25 cellular contexts compared by ENCODE assay signal in the genomic region with DNA sequence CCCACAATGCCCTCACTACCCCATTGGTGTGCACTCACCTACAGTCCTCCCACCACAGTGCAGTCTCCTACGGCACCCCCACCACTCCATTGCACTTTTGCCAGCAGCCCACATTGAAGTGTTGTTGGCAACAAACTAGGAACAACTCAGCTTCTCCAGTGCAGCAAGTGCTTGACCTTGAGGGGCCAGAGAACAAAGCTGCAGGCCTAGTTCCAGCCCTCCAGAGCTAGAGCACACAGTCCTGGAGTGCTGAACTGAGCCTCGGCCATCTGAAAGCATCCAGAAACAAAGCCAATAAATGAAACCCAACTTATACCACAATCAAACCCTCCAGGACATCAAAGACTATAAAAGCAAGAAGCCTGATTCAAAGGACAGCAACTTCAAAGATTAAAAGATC.
A peak's percentile ranks its signal among the peaks of the same experiment; 100 is the strongest.
DNase-seq lines count a peak whose midpoint lies in the region; ATAC-seq and TF ChIP-seq lines count a peak whose summit lies in the region.
"Had no signal": no experiment of that assay in that cellular context is flagged by ENCODE, and none has a peak within 500 bp of the region (broad histone marks: within the 10 kb centered on the region; RNA-seq: fewer than 3 reads in every experiment).

No MANE protein-coding gene starts in this region.

- no peak overlapping the region for H4K91ac ChIP-seq in neuronal stem cell (ENCODE audit: low read depth, low read length, poor library complexity)

- no peak overlapping the region for H2BK15ac ChIP-seq in neuronal stem cell (ENCODE audit: low read length)

- TF ChIP-seq CTCF in right atrium auricular region (IDR thresholded peaks at IDR 0.05) (no peak), upper lobe of right lung (IDR thresholded peaks at IDR 0.05) (no peak)

- H2BK120ac ChIP-seq in neuronal stem cell (ENCODE audit: low read depth, low read length), result no peak overlapping the region

- no peak overlapping the region for H2BK5ac ChIP-seq in neuronal stem cell (ENCODE audit: low read length)

- no peak overlapping the region for H2AFZ ChIP-seq in neuronal stem cell (ENCODE audit: low read length)

- H3K4me3 ChIP-seq in right atrium auricular region (no peak overlapping the region), neuronal stem cell (ENCODE audit: low read length in 2 of 2) (peak overlapping the region in 1 of 2 donors; percentile 49), upper lobe of right lung (no peak overlapping the region)
- H3K4me3 ChIP-seq: BLaER1, GM12878 had no signal

- no peak overlapping the region for H2BK12ac ChIP-seq in neuronal stem cell (ENCODE audit: low read length)

- no peak overlapping the region for H3K4ac ChIP-seq in neuronal stem cell (ENCODE audit: low read length)

- WGBS in neuronal stem cell (ENCODE audit: extremely low coverage in 2 of 2, insufficient read length in 2 of 2, insufficient replicate concordance in 1 of 2), 2 donors, result no CpG with 5 or more reads among the region's 2 CpGs

- no peak overlapping the region for H3K27ac ChIP-seq in right atrium auricular region
- H3K27ac ChIP-seq in neuronal stem cell (replicated peaks; ENCODE audit: low read length), result no peak overlapping the region
- no peak overlapping the region for H3K27ac ChIP-seq in upper lobe of right lung
- H3K27ac ChIP-seq in substantia nigra (ENCODE audit: low read depth, low read length, poor library complexity, severe bottlenecking), result no peak overlapping the region
- H3K27ac ChIP-seq: BLaER1 had no signal

- peaks cover 0 to 30% of the 10 kb centered on the region in 2 donors for H3K9me3 ChIP-seq in right atrium auricular region
- peaks cover 0 to 2% of the 10 kb centered on the region in 2 donors for H3K9me3 ChIP-seq in neuronal stem cell (replicated peaks in 1 of 2; ENCODE audit: control insufficient read depth in 2 of 2, insufficient read depth in 1 of 2, low read depth in 1 of 2, low read length in 2 of 2)
- H3K9me3 ChIP-seq in upper lobe of right lung, result no peaks in the 10 kb centered on the region
- H3K9me3 ChIP-seq: BE2C had no signal

- H3K79me1 ChIP-seq in neuronal stem cell (ENCODE audit: low read depth, low read length), result no peaks in the 10 kb centered on the region

- peak overlapping the region; percentile 15 for H3K18ac ChIP-seq in neuronal stem cell (ENCODE audit: low read length)

- no peaks in the 10 kb centered on the region for H3K4me1 ChIP-seq in right atrium auricular region
- no peaks in the 10 kb centered on the region for H3K4me1 ChIP-seq in neuronal stem cell (ENCODE audit: control insufficient read depth in 2 of 2, insufficient read depth in 1 of 2, low read depth in 1 of 2, low read length in 2 of 2)
- no peaks in the 10 kb centered on the region for H3K4me1 ChIP-seq in upper lobe of right lung
- H3K4me1 ChIP-seq: BE2C, BLaER1 had no signal

- no peak overlapping the region for H2AK5ac ChIP-seq in neuronal stem cell (ENCODE audit: low read depth, low read length)

- H3K9ac ChIP-seq in neuronal stem cell (ENCODE audit: low read depth, low read length, poor library complexity), result peak overlapping the region; percentile 38
- H3K9ac ChIP-seq: BLaER1 had no signal

- no peak overlapping the region for H4K8ac ChIP-seq in neuronal stem cell (ENCODE audit: low read depth, low read length)

- intact Hi-C loops in Right ventricle myocardium superior (cut with DNase I), result no loop called here
- intact Hi-C loops in upper lobe of right lung (cut with DNase I), result no loop called here

- H3K14ac ChIP-seq in neuronal stem cell (ENCODE audit: low read length), result no peak overlapping the region

- DNase-seq in Right ventricle myocardium superior, result no peak
- DNase-seq in right atrium auricular region (ENCODE audit: low spot score), result no peak
- peak; percentile 51 for DNase-seq in M059J (ENCODE audit: low read depth)
- no peak for DNase-seq in neuronal stem cell (ENCODE audit: low spot score)
- no peak for DNase-seq in upper lobe of right lung
- DNase-seq in substantia nigra (lab: John Stamatoyannopoulos, UW), result no peak
- DNase-seq in SW 1271 (lab: John Stamatoyannopoulos, UW), result no peak
- DNase-seq: 8988T; ACHN; BE2C; C1 segment of cervical spinal cord; CD4-positive, alpha-beta memory T cell; CD4-positive, CD25-positive, alpha-beta regulatory T cell; CD8-positive, alpha-beta memory T cell; COR-L47; DMS 273 treated with DMSO at 0.1 percent for 48 hours; DMS153; DMS53; DMS79; DND-41; EL; GDM1 had no signal

- ATAC-seq in Right ventricle myocardium superior (ENCODE audit: poor library complexity), result peak; percentile 22
- peak; percentile 41 for ATAC-seq in upper lobe of right lung
- no peak for ATAC-seq in HG03135 (IDR thresholded peaks at IDR 0.05; ENCODE audit: unreplicated experiment)
- ATAC-seq: GM12878 had no signal

- H3K23ac ChIP-seq in neuronal stem cell (ENCODE audit: low read depth, low read length, poor library complexity), result no peak overlapping the region

- no peaks in the 10 kb centered on the region for H3K36me3 ChIP-seq in right atrium auricular region
- H3K36me3 ChIP-seq in neuronal stem cell (replicated peaks in 1 of 2; ENCODE audit: control insufficient read depth in 2 of 2, insufficient read depth in 2 of 2, low read length in 2 of 2), result no peaks in the 10 kb centered on the region
- no peaks in the 10 kb centered on the region for H3K36me3 ChIP-seq in upper lobe of right lung
- H3K36me3 ChIP-seq: BE2C, BLaER1 had no signal

- H3K27me3 ChIP-seq in right atrium auricular region, result no peaks in the 10 kb centered on the region
- H3K27me3 ChIP-seq in neuronal stem cell (ENCODE audit: control insufficient read depth in 3 of 3, insufficient read depth in 3 of 3, low read depth in 1 of 3, low read length in 3 of 3), result peaks cover 0 to 3% (median 0%) of the 10 kb centered on the region in 3 experiments
- H3K27me3 ChIP-seq in upper lobe of right lung, result no peaks in the 10 kb centered on the region
- H3K27me3 ChIP-seq: BE2C, BLaER1 had no signal

- no peak overlapping the region for H3K4me2 ChIP-seq in neuronal stem cell (ENCODE audit: insufficient read depth, low read length, poor library complexity, severe bottlenecking)
- H3K4me2 ChIP-seq: BLaER1 had no signal
